ENCODE assay signal across 13 cellular contexts in the genomic region with DNA sequence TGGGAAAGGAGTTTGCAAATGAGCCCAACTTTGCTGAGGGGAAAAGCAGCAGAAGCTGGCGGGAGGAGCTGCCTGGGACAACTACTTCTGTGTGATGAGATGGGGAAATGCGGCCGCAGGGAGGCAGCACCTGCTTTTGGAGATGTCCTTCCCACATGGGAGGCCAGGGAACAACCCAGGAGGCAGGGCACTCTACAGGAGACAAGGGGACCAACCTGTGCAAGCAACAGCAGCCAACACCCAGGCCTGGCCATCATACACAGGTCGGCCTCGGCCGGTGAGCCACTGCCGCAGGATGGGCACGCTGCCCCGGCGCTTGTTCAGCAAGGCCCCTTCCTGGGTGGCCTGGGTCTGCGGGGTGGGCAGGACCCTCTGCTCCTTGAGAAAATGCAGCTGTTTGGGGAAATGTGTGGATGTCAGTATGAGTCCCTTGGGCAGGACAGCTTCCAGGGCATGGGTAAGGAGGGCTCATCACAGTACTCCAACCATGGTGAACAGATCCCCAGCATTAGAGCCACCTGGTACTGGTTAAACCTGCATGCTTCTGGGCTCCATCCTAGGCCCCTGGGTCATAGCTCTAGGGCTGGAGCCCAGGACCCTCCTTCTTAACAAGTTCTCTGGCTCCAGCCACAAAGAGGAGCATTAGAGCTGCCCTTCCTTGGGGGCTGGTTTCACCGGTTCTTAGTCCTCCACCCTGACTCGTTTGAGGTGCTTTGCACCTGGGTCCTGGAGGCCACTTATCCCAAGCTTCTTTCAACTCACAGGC. TPM values are rescaled to one million over a fixed set of nuclear protein-coding genes. Genes with fewer than 3 reads are reported as not detected.
DNase-seq lines count a peak whose midpoint lies in the region; ATAC-seq and TF ChIP-seq lines count a peak whose summit lies in the region.
"Had no signal": no experiment of that assay in that cellular context is flagged by ENCODE, and none has a peak within 500 bp of the region (broad histone marks: within the 10 kb centered on the region; RNA-seq: fewer than 3 reads in every experiment).

No MANE protein-coding gene starts in this region.

- H4K8ac ChIP-seq in mesendoderm (ENCODE audit: low read depth, low read length) = no peak overlapping the region

- no peak overlapping the region for H3K27ac ChIP-seq in mesendoderm (ENCODE audit: low read depth, low read length)
- H3K27ac ChIP-seq: Peyer's patch had no signal

- no peak overlapping the region for H3K23ac ChIP-seq in mesendoderm (ENCODE audit: low read length)

- no peak overlapping the region for H3K18ac ChIP-seq in mesendoderm (ENCODE audit: low read length)

- no peak overlapping the region for H2BK120ac ChIP-seq in mesendoderm (ENCODE audit: low read depth, low read length)

- H3K4ac ChIP-seq in mesendoderm (ENCODE audit: low read depth, low read length) = no peak overlapping the region

- ATAC-seq in GM21367 (IDR thresholded peaks at IDR 0.05; ENCODE audit: unreplicated experiment) (no peak), GM18520 (IDR thresholded peaks at IDR 0.05; ENCODE audit: unreplicated experiment) (no peak)
- ATAC-seq: effector memory CD8-positive, alpha-beta T cell had no signal

- no CpG with 5 or more reads among the region's 13 CpGs for WGBS in mesendoderm (ENCODE audit: extremely low coverage, insufficient coverage, low lambda C conversion rate)

- H2BK15ac ChIP-seq in mesendoderm (replicated peaks; ENCODE audit: low read depth) = no peak overlapping the region

- peak; percentile 46 for TF ChIP-seq CTCF in choroid plexus epithelial cell (conservative IDR thresholded peaks at IDR 0.05; ENCODE audit: low read depth, low read length)

- H2AK5ac ChIP-seq in mesendoderm (ENCODE audit: low read length) = no peak overlapping the region

- H3K27me3 ChIP-seq in mesendoderm (ENCODE audit: insufficient read depth, low read length, poor library complexity) = no peaks in the 10 kb centered on the region
- H3K27me3 ChIP-seq: Peyer's patch had no signal

- H3K4me1 ChIP-seq in mesendoderm (ENCODE audit: control insufficient read depth, low read depth, low read length) = no peaks in the 10 kb centered on the region
- H3K4me1 ChIP-seq: Peyer's patch had no signal

- no peaks in the 10 kb centered on the region for H3K79me1 ChIP-seq in mesendoderm (ENCODE audit: low read length)

- no peak overlapping the region for H4K5ac ChIP-seq in mesendoderm (ENCODE audit: low read length)

- TF ChIP-seq RAD21 in Ishikawa (IDR thresholded peaks at IDR 0.05; ENCODE audit: low read depth) = peak; percentile 15; the same call in 1 of the 2 replicates

- H3K9ac ChIP-seq in mesendoderm (ENCODE audit: low read length) = no peak overlapping the region

- no peak overlapping the region for H3K4me2 ChIP-seq in mesendoderm (ENCODE audit: low read length)

- TF ChIP-seq EP300 in Ishikawa (IDR thresholded peaks at IDR 0.05; ENCODE audit: borderline replicate concordance) = no peak

- no peak overlapping the region for H2BK5ac ChIP-seq in mesendoderm (ENCODE audit: low read length)

- H3K4me3 ChIP-seq in choroid plexus epithelial cell (ENCODE audit: low read depth, low read length) (no peak overlapping the region), mesendoderm (ENCODE audit: low read length) (no peak overlapping the region)
- H3K4me3 ChIP-seq: Peyer's patch had no signal

- no peaks in the 10 kb centered on the region for H3K79me2 ChIP-seq in mesendoderm (ENCODE audit: control insufficient read depth, insufficient read depth, low read length)

- no peaks in the 10 kb centered on the region for H3K36me3 ChIP-seq in mesendoderm (ENCODE audit: control insufficient read depth, insufficient read depth, low read length)
- H3K36me3 ChIP-seq: Peyer's patch had no signal

- DNase-seq in NCI-H748 (lab: John Stamatoyannopoulos, UW; ENCODE audit: unreplicated experiment) = peak; percentile 6
- DNase-seq in NCI-H748 treated with DMSO at 0.1 percent for 48 hours (lab: John Stamatoyannopoulos, UW) = no peak
- peak; percentile 36 for DNase-seq in choroid plexus epithelial cell (ENCODE audit: low read depth)
- peak; percentile 71 for DNase-seq in mesendoderm
- DNase-seq in NCI-H2227 (lab: John Stamatoyannopoulos, UW; ENCODE audit: unreplicated experiment) = no peak
- DNase-seq: activated CD4-positive, alpha-beta T cell treated with anti-CD3 and anti-CD28 coated beads for 4 hours; activated naive CD8-positive, alpha-beta T cell treated with anti-CD3 and anti-CD28 coated beads for 36 hours; effector memory CD8-positive, alpha-beta T cell; NCI-H1694 had no signal

- no peak overlapping the region for H3K56ac ChIP-seq in mesendoderm (ENCODE audit: low read length)

TF ChIP-seq in Ishikawa, 13 proteins besides CTCF, POLR2A, EP300 and RAD21:
- TF ChIP-seq ZBTB7A (IDR thresholded peaks at IDR 0.05; ENCODE audit: low read depth) (no peak), FOXM1 (IDR thresholded peaks at IDR 0.05; ENCODE audit: borderline replicate concordance, low read depth) (no peak), CREB1 (IDR thresholded peaks at IDR 0.05; ENCODE audit: low read depth) (no peak), EGR1 (IDR thresholded peaks at IDR 0.05) (no peak), TEAD4 (IDR thresholded peaks at IDR 0.05) (no peak), TAF1 (IDR thresholded peaks at IDR 0.05; ENCODE audit: low read depth) (no peak), TCF12 (IDR thresholded peaks at IDR 0.05; ENCODE audit: low read depth) (no peak), CEBPB (IDR thresholded peaks at IDR 0.05) (no peak)
- TF ChIP-seq, protein P1, sequence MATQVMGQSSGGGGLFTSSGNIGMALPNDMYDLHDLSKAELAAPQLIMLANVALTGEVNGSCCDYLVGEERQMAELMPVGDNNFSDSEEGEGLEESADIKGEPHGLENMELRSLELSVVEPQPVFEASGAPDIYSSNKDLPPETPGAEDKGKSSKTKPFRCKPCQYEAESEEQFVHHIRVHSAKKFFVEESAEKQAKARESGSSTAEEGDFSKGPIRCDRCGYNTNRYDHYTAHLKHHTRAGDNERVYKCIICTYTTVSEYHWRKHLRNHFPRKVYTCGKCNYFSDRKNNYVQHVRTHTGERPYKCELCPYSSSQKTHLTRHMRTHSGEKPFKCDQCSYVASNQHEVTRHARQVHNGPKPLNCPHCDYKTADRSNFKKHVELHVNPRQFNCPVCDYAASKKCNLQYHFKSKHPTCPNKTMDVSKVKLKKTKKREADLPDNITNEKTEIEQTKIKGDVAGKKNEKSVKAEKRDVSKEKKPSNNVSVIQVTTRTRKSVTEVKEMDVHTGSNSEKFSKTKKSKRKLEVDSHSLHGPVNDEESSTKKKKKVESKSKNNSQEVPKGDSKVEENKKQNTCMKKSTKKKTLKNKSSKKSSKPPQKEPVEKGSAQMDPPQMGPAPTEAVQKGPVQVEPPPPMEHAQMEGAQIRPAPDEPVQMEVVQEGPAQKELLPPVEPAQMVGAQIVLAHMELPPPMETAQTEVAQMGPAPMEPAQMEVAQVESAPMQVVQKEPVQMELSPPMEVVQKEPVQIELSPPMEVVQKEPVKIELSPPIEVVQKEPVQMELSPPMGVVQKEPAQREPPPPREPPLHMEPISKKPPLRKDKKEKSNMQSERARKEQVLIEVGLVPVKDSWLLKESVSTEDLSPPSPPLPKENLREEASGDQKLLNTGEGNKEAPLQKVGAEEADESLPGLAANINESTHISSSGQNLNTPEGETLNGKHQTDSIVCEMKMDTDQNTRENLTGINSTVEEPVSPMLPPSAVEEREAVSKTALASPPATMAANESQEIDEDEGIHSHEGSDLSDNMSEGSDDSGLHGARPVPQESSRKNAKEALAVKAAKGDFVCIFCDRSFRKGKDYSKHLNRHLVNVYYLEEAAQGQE (IDR thresholded peaks at IDR 0.05; ENCODE audit: low read depth) = no peak
- TF ChIP-seq, protein P2, sequence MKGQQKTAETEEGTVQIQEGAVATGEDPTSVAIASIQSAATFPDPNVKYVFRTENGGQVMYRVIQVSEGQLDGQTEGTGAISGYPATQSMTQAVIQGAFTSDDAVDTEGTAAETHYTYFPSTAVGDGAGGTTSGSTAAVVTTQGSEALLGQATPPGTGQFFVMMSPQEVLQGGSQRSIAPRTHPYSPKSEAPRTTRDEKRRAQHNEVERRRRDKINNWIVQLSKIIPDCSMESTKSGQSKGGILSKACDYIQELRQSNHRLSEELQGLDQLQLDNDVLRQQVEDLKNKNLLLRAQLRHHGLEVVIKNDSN (IDR thresholded peaks at IDR 0.05) = no peak
- TF ChIP-seq, protein P3, sequence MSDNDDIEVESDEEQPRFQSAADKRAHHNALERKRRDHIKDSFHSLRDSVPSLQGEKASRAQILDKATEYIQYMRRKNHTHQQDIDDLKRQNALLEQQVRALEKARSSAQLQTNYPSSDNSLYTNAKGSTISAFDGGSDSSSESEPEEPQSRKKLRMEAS (IDR thresholded peaks at IDR 0.05) = no peak

RNA-seq across cellular contexts. Expression of a gene that starts 11.6 kb away (rescaled TPM):
- polyA plus RNA-seq in mesendoderm (2013, experiment 1 of 2) = not detected
- polyA plus RNA-seq in mesendoderm (2013, experiment 2 of 2) = not detected

RNA-seq across cellular contexts. Expression of a gene that starts 24.0 kb away (rescaled TPM):
- polyA plus RNA-seq in mesendoderm (2013, experiment 1 of 2) = 22.3 TPM
- polyA plus RNA-seq in mesendoderm (2013, experiment 2 of 2) = 22.7 TPM

RNA-seq across cellular contexts. Expression of a gene that starts 57.5 kb away (rescaled TPM):
- not detected for polyA plus RNA-seq in mesendoderm (2013, experiment 1 of 2)
- 0.03 TPM for polyA plus RNA-seq in mesendoderm (2013, experiment 2 of 2)

Comparison
In these comparisons a context has a peak if more than half of its experiments do, and no peak if none do; other contexts are left out.
1. DNase-seq: peak in NCI-H748 (single experiment), choroid plexus epithelial cell (single experiment) and mesendoderm (single experiment); none in NCI-H748 treated with DMSO at 0.1 percent for 48 hours (single experiment) and NCI-H2227 (single experiment).